Comparison of ENCODE assay signal across 14 cellular contexts in the genomic region with DNA sequence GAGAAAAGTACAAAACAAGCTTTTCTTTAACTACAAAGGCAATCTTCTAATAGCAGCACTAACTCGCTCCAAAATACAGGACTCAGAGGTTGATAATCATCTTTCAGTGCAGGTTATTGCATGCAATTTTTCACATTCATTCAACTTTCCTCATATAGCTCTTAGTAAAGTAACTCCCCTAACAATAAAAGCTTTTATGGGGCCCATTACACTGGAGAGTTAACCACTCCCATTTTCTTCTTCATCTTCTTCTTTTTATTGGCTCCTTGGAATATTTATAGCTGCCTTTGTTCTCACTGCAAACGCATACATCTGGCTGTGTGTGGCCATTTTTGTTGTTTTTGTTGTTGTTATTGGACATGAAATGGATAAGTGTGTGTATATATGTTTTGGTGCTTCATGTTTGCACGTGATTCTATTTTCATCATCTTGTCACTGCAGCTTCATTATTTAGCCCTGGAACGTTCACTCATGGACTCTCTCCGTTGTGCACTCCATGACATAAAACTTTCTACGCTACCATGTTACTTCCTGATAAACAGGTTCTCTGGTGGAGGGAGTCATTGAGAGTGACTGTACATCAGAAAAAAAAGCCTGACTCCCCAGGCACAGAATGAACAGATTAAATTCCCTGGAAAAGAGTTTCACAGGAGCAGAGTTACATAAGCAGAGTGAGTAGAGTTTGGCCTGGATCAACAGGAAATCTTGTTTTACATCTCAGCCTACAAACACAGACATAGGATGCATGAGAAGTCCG.
"Had no signal": no experiment of that assay in that cellular context is flagged by ENCODE, and none has a peak within 500 bp of the region (broad histone marks: within the 10 kb centered on the region; RNA-seq: fewer than 3 reads in every experiment).

No MANE protein-coding gene starts in this region.

- ATAC-seq: activated CD8-positive, alpha-beta T cell treated with anti-CD3 and anti-CD28 coated beads, Interleukin-2, amount 10 ng/mL, durations not matched to agents 7 days and 5 days; activated T-cell treated with anti-CD3 and anti-CD28 coated beads, Interleukin-2, amount 50 U/mL, for 72 hours; heart right ventricle; upper lobe of right lung had no signal

- DNase-seq: activated B cell treated with CpG ODN at 0.5 μM for 24 hours; activated CD4-positive, alpha-beta T cell treated with anti-CD3 and anti-CD28 coated beads for 48 hours; activated CD8-positive, alpha-beta memory T cell treated with anti-CD3 and anti-CD28 coated beads, Interleukin-2, amount 50 U/mL, for 4 hours; activated CD8-positive, alpha-beta T cell treated with anti-CD3 and anti-CD28 coated beads, Interleukin-2, amount 10 ng/mL, durations not matched to agents 7 days and 5 days; activated gamma-delta T cell; activated T-cell treated with anti-CD3 and anti-CD28 coated beads, Interleukin-2, amount 50 U/mL, for 72 hours; cortex of kidney; effector CD4-positive, alpha-beta T cell; heart right ventricle; ovary; stimulated activated CD4-positive, alpha-beta T cell treated with anti-CD3 and anti-CD28 coated beads, Interleukin-1b, Interleukin-23, amount 100 ng/mL, for 48 hours; stomach; testis; upper lobe of right lung had no signal
